ENCODE assay signal across 9 cellular contexts in genomic region chr4:110475881-110476818, GRCh38. TPM values are rescaled to one million over a fixed set of nuclear protein-coding genes. Genes with fewer than 3 reads are reported as not detected.
A peak's percentile ranks its signal among the peaks of the same experiment; 100 is the strongest.
DNase-seq lines count a peak whose midpoint lies in the region; ATAC-seq and TF ChIP-seq lines count a peak whose summit lies in the region.
"Had no signal": no experiment of that assay in that cellular context is flagged by ENCODE, and none has a peak within 500 bp of the region (broad histone marks: within the 10 kb centered on the region; RNA-seq: fewer than 3 reads in every experiment).

Gene ENPEP (plus strand): TSS chr4:110476155. CDS start chr4:110476415, 260 bp downstream.

- no peaks in the 10 kb centered on the region for H3K9me3 ChIP-seq in SK-N-MC (ENCODE audit: low read depth, low read length)
- no peaks in the 10 kb centered on the region for H3K9me3 ChIP-seq in cardiac muscle cell (ENCODE audit: low read depth)

- H3K36me3 ChIP-seq in SK-N-MC (ENCODE audit: insufficient read depth, low read length) (no peaks in the 10 kb centered on the region), cardiac muscle cell (no peaks in the 10 kb centered on the region)

- H3K4me3 ChIP-seq in AG04449 (ENCODE audit: low read depth, low read length) (peak within 1 kb of the TSS; percentile 51), SK-N-MC (peak within 1 kb of the TSS; percentile 84), cardiac muscle cell (no peak within 1 kb of the TSS)

- H3K27me3 Mint-ChIP-seq in activated naive CD4-positive, alpha-beta T cell treated with anti-CD3 and anti-CD28 coated beads for 36 hours (ENCODE audit: low read depth): peaks cover 22% of the 10 kb centered on the region

- CTCF ChIA-PET in AG04449 (lab: Yijun Ruan, JAX): interaction anchor here (1.2 to 2.4 kb wide), 2 partner anchors 33 to 132 kb away, joined by 3 to 7 read pairs; no protein-coding TSS in a partner anchor
- CTCF ChIA-PET in activated naive CD4-positive, alpha-beta T cell treated with anti-CD3 and anti-CD28 coated beads for 36 hours (lab: Charles Lee): interaction anchor here (0.6 to 1.2 kb wide), 3 partner anchors 35 to 563 kb away, joined by 3 to 5 read pairs (median 3); no protein-coding TSS in a partner anchor

- H3K27ac ChIP-seq in SK-N-MC (no peak within 1 kb of the TSS), cardiac muscle cell (no peak within 1 kb of the TSS)

- H3K4me3 Mint-ChIP-seq in activated naive CD4-positive, alpha-beta T cell treated with anti-CD3 and anti-CD28 coated beads for 36 hours: no peak within 1 kb of the TSS

- POLR2A ChIA-PET in AG04449 (lab: Yijun Ruan, JAX): no interaction called here

- H3K36me3 Mint-ChIP-seq in activated naive CD4-positive, alpha-beta T cell treated with anti-CD3 and anti-CD28 coated beads for 36 hours (ENCODE audit: low read depth): no peaks in the 10 kb centered on the region

- H3K4me1 ChIP-seq in cardiac muscle cell (ENCODE audit: low read depth): peaks cover 9% of the 10 kb centered on the region

- no peaks in the 10 kb centered on the region for H3K4me1 Mint-ChIP-seq in activated naive CD4-positive, alpha-beta T cell treated with anti-CD3 and anti-CD28 coated beads for 36 hours (ENCODE audit: low read depth)

- ATAC-seq in omental fat pad (ENCODE audit: low FRiP score) (peak; percentile 71), GM21528 (IDR thresholded peaks at IDR 0.05; ENCODE audit: low FRiP score, unreplicated experiment) (no peak), GM18868 (IDR thresholded peaks at IDR 0.05; ENCODE audit: unreplicated experiment) (no peak)

- no peaks in the 10 kb centered on the region for H3K27me3 ChIP-seq in cardiac muscle cell

- TF ChIP-seq CTCF in AG04449 (IDR thresholded peaks at IDR 0.05; ENCODE audit: insufficient read depth, low read length, missing control alignments) (no peak), cardiac muscle cell (IDR thresholded peaks at IDR 0.05; ENCODE audit: low read depth, low read length) (no peak), omental fat pad (IDR thresholded peaks at IDR 0.05) (no peak)

- intact Hi-C loops in activated naive CD4-positive, alpha-beta T cell treated with anti-CD3 and anti-CD28 coated beads for 36 hours (cut with micrococcal nuclease): no loop called here

- H3K9ac ChIP-seq in SK-N-MC (ENCODE audit: insufficient read length): peak within 1 kb of the TSS; percentile 69

- no peak for DNase-seq in AG04449 (ENCODE audit: low read depth, low spot score)
- no peak for DNase-seq in SK-N-MC (ENCODE audit: low read depth, low spot score)
- peak; percentile 29 to 71 for DNase-seq in cardiac muscle cell (ENCODE audit: low read depth in 1 of 2, low spot score in 1 of 2)
- DNase-seq in omental fat pad (ENCODE audit: low spot score): no peak
- DNase-seq in ureter (ENCODE audit: low spot score): no peak
- no peak for DNase-seq in activated naive CD4-positive, alpha-beta T cell treated with anti-CD3 and anti-CD28 coated beads for 36 hours
- DNase-seq: NCI-H146 had no signal

- no peak within 1 kb of the TSS for H3K27ac Mint-ChIP-seq in activated naive CD4-positive, alpha-beta T cell treated with anti-CD3 and anti-CD28 coated beads for 36 hours

- no peaks in the 10 kb centered on the region for H3K9me3 Mint-ChIP-seq in activated naive CD4-positive, alpha-beta T cell treated with anti-CD3 and anti-CD28 coated beads for 36 hours

RNA-seq across cellular contexts. Expression of gene ENPEP, which starts in this region (rescaled TPM):
- 2.7 and 5.5 TPM in 2 replicates for total RNA-seq in cardiac muscle cell
- 4.6 and 5.8 TPM in 2 replicates for polyA plus RNA-seq in cardiac muscle cell
- total RNA-seq in omental fat pad: 10 to 100 TPM in 3 of 4 donors, 1 to 10 TPM in 1; 7.5 to 30.3 (median 15.7) TPM
- total RNA-seq in ureter: 3.9 TPM
- not detected for total RNA-seq in activated naive CD4-positive, alpha-beta T cell treated with anti-CD3 and anti-CD28 coated beads for 36 hours

Comparison
In these comparisons a context has a peak if more than half of its experiments do, and no peak if none do; other contexts are left out.
1. DNase-seq: peak in cardiac muscle cell (2 of 2); none in AG04449 (single experiment), SK-N-MC (single experiment), omental fat pad (single experiment), ureter (single experiment) and activated naive CD4-positive, alpha-beta T cell treated with anti-CD3 and anti-CD28 coated beads for 36 hours (single experiment).